Comparison of ENCODE assay signal across 15 cellular contexts in the genomic region with DNA sequence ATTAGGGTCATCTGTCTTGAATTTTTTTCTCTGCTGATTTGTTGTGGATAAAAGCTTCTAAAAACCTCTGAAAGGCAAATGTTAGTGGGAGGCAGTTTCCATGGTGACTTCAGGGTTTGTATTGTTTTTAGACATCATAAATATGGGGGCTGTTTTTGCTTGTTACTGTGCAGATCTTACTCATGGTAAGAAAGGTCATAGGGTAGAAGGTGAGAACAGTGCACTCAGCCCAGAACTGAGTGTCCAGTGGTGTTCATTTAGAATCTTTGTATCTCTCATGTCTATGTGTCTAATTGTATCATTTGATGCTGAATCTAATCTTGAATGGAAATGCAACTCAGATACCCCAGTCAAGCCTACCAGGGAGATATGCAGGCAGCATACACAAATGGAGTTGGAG.
DNase-seq lines count a peak whose midpoint lies in the region; ATAC-seq and TF ChIP-seq lines count a peak whose summit lies in the region.
"Had no signal": no experiment of that assay in that cellular context is flagged by ENCODE, and none has a peak within 500 bp of the region (broad histone marks: within the 10 kb centered on the region; RNA-seq: fewer than 3 reads in every experiment).

No MANE protein-coding gene starts in this region.

- no peaks in the 10 kb centered on the region for H3K9me3 ChIP-seq in colonic mucosa
- H3K9me3 ChIP-seq: BE2C had no signal

- H3K27ac Mint-ChIP-seq in activated CD4-positive, alpha-beta T cell treated with anti-CD3 and anti-CD28 coated beads for 36 hours: no peak overlapping the region
- no peak overlapping the region for H3K27ac Mint-ChIP-seq in stimulated activated naive CD8-positive, alpha-beta T cell treated with anti-CD3 and anti-CD28 coated beads, Interleukin-15, amount 100 ng/mL, for 72 hours
- H3K27ac Mint-ChIP-seq: CD4-positive, alpha-beta memory T cell; GM23338 had no signal

- H3K36me3 Mint-ChIP-seq in activated CD4-positive, alpha-beta T cell treated with anti-CD3 and anti-CD28 coated beads for 36 hours (ENCODE audit: low read depth): no peaks in the 10 kb centered on the region
- H3K36me3 Mint-ChIP-seq: CD4-positive, alpha-beta memory T cell had no signal

- peaks cover 11% of the 10 kb centered on the region for H3K4me1 Mint-ChIP-seq in activated CD4-positive, alpha-beta T cell treated with anti-CD3 and anti-CD28 coated beads for 36 hours
- H3K4me1 Mint-ChIP-seq in stimulated activated naive CD8-positive, alpha-beta T cell treated with anti-CD3 and anti-CD28 coated beads, Interleukin-15, amount 100 ng/mL, for 72 hours: no peaks in the 10 kb centered on the region
- H3K4me1 Mint-ChIP-seq: CD4-positive, alpha-beta memory T cell had no signal

- TF ChIP-seq CTCF in fibroblast of mammary gland (conservative IDR thresholded peaks at IDR 0.05; ENCODE audit: control insufficient read depth, insufficient read depth, low read depth, low read length): no peak
- no peak for TF ChIP-seq CTCF in colonic mucosa (IDR thresholded peaks at IDR 0.05)

- no peak overlapping the region for H3K27ac ChIP-seq in colonic mucosa
- H3K27ac ChIP-seq: C4-2B, HL-60 had no signal

- ATAC-seq in activated CD4-positive, alpha-beta T cell treated with anti-CD3 and anti-CD28 coated beads for 36 hours: peak; percentile 51
- ATAC-seq in stimulated activated naive CD8-positive, alpha-beta T cell treated with anti-CD3 and anti-CD28 coated beads, Interleukin-15, Interleukin-2, amounts not matched to agents 100 U/mL and 50 U/mL, for 24 hours: peak; percentile 71
- no peak for ATAC-seq in stimulated activated naive CD8-positive, alpha-beta T cell treated with anti-CD3 and anti-CD28 coated beads, Interleukin-15, amount 100 ng/mL, for 72 hours
- ATAC-seq: GM12878, GM23338 had no signal

- H3K4me3 ChIP-seq in fibroblast of mammary gland (ENCODE audit: control insufficient read depth, low read depth, low read length) (no peak overlapping the region), colonic mucosa (no peak overlapping the region)
- H3K4me3 ChIP-seq: GM12878, GM23338 had no signal

- no peak for TF ChIP-seq POLR2A in erythroblast (IDR thresholded peaks at IDR 0.05; ENCODE audit: low read length)

- no peaks in the 10 kb centered on the region for H3K4me1 ChIP-seq in colonic mucosa
- H3K4me1 ChIP-seq: BE2C had no signal

- H3K9ac ChIP-seq in colonic mucosa (ENCODE audit: low read depth in 2 of 2, low read length in 2 of 2): no peak overlapping the region

- no peaks in the 10 kb centered on the region for H3K9me3 Mint-ChIP-seq in activated CD4-positive, alpha-beta T cell treated with anti-CD3 and anti-CD28 coated beads for 36 hours (ENCODE audit: low read depth)
- no peaks in the 10 kb centered on the region for H3K9me3 Mint-ChIP-seq in stimulated activated naive CD8-positive, alpha-beta T cell treated with anti-CD3 and anti-CD28 coated beads, Interleukin-15, amount 100 ng/mL, for 72 hours

- no peak for DNase-seq in activated CD4-positive, alpha-beta T cell treated with anti-CD3 and anti-CD28 coated beads for 36 hours
- no peak for DNase-seq in activated CD4-positive, alpha-beta T cell treated with anti-CD3 and anti-CD28 coated beads, Interleukin-2, amount 50 U/mL, for 1 hour
- no peak for DNase-seq in stimulated activated naive CD8-positive, alpha-beta T cell treated with anti-CD3 and anti-CD28 coated beads, Interleukin-15, Interleukin-2, amounts not matched to agents 100 U/mL and 50 U/mL, for 24 hours
- no peak for DNase-seq in stimulated activated naive CD8-positive, alpha-beta T cell treated with anti-CD3 and anti-CD28 coated beads, Interleukin-15, amount 100 ng/mL, for 72 hours
- DNase-seq in fibroblast of mammary gland (ENCODE audit: low read depth) (peak; percentile 4), colonic mucosa (no peak), erythroblast (lab: John Stamatoyannopoulos, UW) (no peak)
- DNase-seq: BE2C; CD4-positive, alpha-beta memory T cell; DMS79; H7 had no signal

- no peaks in the 10 kb centered on the region for H3K27me3 ChIP-seq in colonic mucosa
- H3K27me3 ChIP-seq: BE2C had no signal

- H3K27me3 Mint-ChIP-seq in activated CD4-positive, alpha-beta T cell treated with anti-CD3 and anti-CD28 coated beads for 36 hours: no peaks in the 10 kb centered on the region
- H3K27me3 Mint-ChIP-seq in stimulated activated naive CD8-positive, alpha-beta T cell treated with anti-CD3 and anti-CD28 coated beads, Interleukin-15, amount 100 ng/mL, for 72 hours: no peaks in the 10 kb centered on the region
- H3K27me3 Mint-ChIP-seq: CD4-positive, alpha-beta memory T cell had no signal

- intact Hi-C loops in activated CD4-positive, alpha-beta T cell treated with anti-CD3 and anti-CD28 coated beads for 36 hours (cut with DNase I, micrococcal nuclease): no loop called here
- intact Hi-C loops in colonic mucosa (cut with DNase I): no loop called here

- CTCF ChIA-PET in activated CD4-positive, alpha-beta T cell treated with anti-CD3 and anti-CD28 coated beads for 36 hours (lab: Charles Lee): no interaction called here

- no peaks in the 10 kb centered on the region for H3K36me3 ChIP-seq in colonic mucosa
- H3K36me3 ChIP-seq: BE2C had no signal

- H3K4me3 Mint-ChIP-seq in activated CD4-positive, alpha-beta T cell treated with anti-CD3 and anti-CD28 coated beads for 36 hours: no peak overlapping the region
- H3K4me3 Mint-ChIP-seq in stimulated activated naive CD8-positive, alpha-beta T cell treated with anti-CD3 and anti-CD28 coated beads, Interleukin-15, amount 100 ng/mL, for 72 hours: no peak overlapping the region
- H3K4me3 Mint-ChIP-seq: CD4-positive, alpha-beta memory T cell; GM23338 had no signal

- POLR2A ChIA-PET in activated CD4-positive, alpha-beta T cell treated with anti-CD3 and anti-CD28 coated beads for 36 hours (lab: Charles Lee): no interaction called here
